Comparison of ENCODE assay signal across 20 cellular contexts in genomic region chr13:60138674-60139073, GRCh38. TPM values are rescaled to one million over a fixed set of nuclear protein-coding genes. Genes with fewer than 3 reads are reported as not detected.
DNase-seq lines count a peak whose midpoint lies in the region; ATAC-seq, FAIRE-seq and TF ChIP-seq lines count a peak whose summit lies in the region.
"Had no signal": no experiment of that assay in that cellular context is flagged by ENCODE, and none has a peak within 500 bp of the region (broad histone marks: within the 10 kb centered on the region; RNA-seq: fewer than 3 reads in every experiment).

No MANE protein-coding gene starts in this region.

- H3K9me3 Mint-ChIP-seq in osteocyte (ENCODE audit: unreplicated experiment): no peaks in the 10 kb centered on the region
- H3K9me3 Mint-ChIP-seq: CD4-positive, alpha-beta memory T cell; H9; IgD-negative memory B cell had no signal

- no peak overlapping the region for H3K4me3 ChIP-seq in HepG2 (replicated peaks in 1 of 3; ENCODE audit: insufficient read depth in 1 of 3, low read depth in 2 of 3, low read length in 3 of 3)
- no peak overlapping the region for H3K4me3 ChIP-seq in right lobe of liver
- no peak overlapping the region for H3K4me3 ChIP-seq in K562
- no peak overlapping the region for H3K4me3 ChIP-seq in brain microvascular endothelial cell (ENCODE audit: low read depth, low read length)
- H3K4me3 ChIP-seq: BLaER1, GM12878 had no signal

- no peaks in the 10 kb centered on the region for H3K27me3 ChIP-seq in HepG2 (ENCODE audit: control insufficient read depth in 1 of 2, insufficient read depth in 2 of 2, low read length in 2 of 2)
- H3K27me3 ChIP-seq in right lobe of liver: no peaks in the 10 kb centered on the region
- H3K27me3 ChIP-seq in K562 (ENCODE audit: control insufficient read depth in 2 of 2, insufficient read depth in 2 of 2, low read length in 2 of 2): no peaks in the 10 kb centered on the region
- no peaks in the 10 kb centered on the region for H3K27me3 ChIP-seq in brain microvascular endothelial cell (replicated peaks)
- H3K27me3 ChIP-seq: BLaER1 had no signal

- H3K4me1 Mint-ChIP-seq in osteocyte (ENCODE audit: unreplicated experiment): peaks cover 49% of the 10 kb centered on the region
- H3K4me1 Mint-ChIP-seq: CD14-positive monocyte, IgD-negative memory B cell had no signal

- intact Hi-C loops in HepG2 (cut with micrococcal nuclease; ENCODE audit: unreplicated experiment) (no loop called here), right lobe of liver (cut with DNase I) (no loop called here), K562 (cut with micrococcal nuclease) (no loop called here)

- H2AFZ ChIP-seq in HepG2 (ENCODE audit: low read length) (no peak overlapping the region), K562 (ENCODE audit: low read depth, low read length) (no peak overlapping the region)

- H3K27ac Mint-ChIP-seq in osteocyte (ENCODE audit: unreplicated experiment): peak overlapping the region; percentile 89
- H3K27ac Mint-ChIP-seq: CD14-positive monocyte, IgD-negative memory B cell had no signal

- H4K20me1 ChIP-seq in HepG2 (ENCODE audit: insufficient read depth, low read length): no peaks in the 10 kb centered on the region
- H4K20me1 ChIP-seq in K562 (replicated peaks; ENCODE audit: control insufficient read depth, insufficient read depth, low read length): no peaks in the 10 kb centered on the region
- H4K20me1 ChIP-seq: BLaER1 had no signal

- peaks cover 12% of the 10 kb centered on the region for H3K79me2 ChIP-seq in HepG2 (ENCODE audit: insufficient read depth, low read length)
- peaks cover 37% of the 10 kb centered on the region for H3K79me2 ChIP-seq in K562 (ENCODE audit: control insufficient read depth, insufficient read depth, low read length)

- H3K4me1 ChIP-seq in HepG2 (ENCODE audit: insufficient read depth, low read length) (no peaks in the 10 kb centered on the region), right lobe of liver (no peaks in the 10 kb centered on the region), K562 (replicated peaks in 1 of 2; ENCODE audit: control insufficient read depth in 2 of 2, insufficient read depth in 2 of 2, low read length in 2 of 2) (no peaks in the 10 kb centered on the region; a peak in 1 of 5 replicates)

- H3K36me3 ChIP-seq in HepG2 (replicated peaks in 1 of 2; ENCODE audit: control insufficient read depth in 1 of 2, insufficient read depth in 2 of 2, low read length in 2 of 2) (0 out of 5 replicates have a peak, but pooled peaks cover 0 to 1% of the 10 kb centered on the region in 2 experiments), right lobe of liver (no peaks in the 10 kb centered on the region), K562 (ENCODE audit: control insufficient read depth, insufficient read depth, low read length) (no peaks in the 10 kb centered on the region; the same call in 2 of the 3 replicates), brain microvascular endothelial cell (replicated peaks) (no peaks in the 10 kb centered on the region)

- in situ Hi-C loops in HepG2 (cut with HindIII; ENCODE audit: extremely low pct_ligation_motif_present, low pct_unique_long_range_greater_than_20kb) (no loop called here), K562 (cut with MboI) (no loop called here), brain microvascular endothelial cell (cut with HindIII; ENCODE audit: low pct_ligation_motif_present, low sequenced_read_pairs) (no loop called here)

- CTCF ChIA-PET in HepG2 (lab: Yijun Ruan, JAX; ENCODE audit: low intra/inter-chr PET ratio, low total read pairs) (no interaction called here), K562 (lab: Yijun Ruan, JAX; ENCODE audit: low intra/inter-chr PET ratio) (no interaction called here)

- TF ChIP-seq POLR2A in HepG2 (IDR thresholded peaks at IDR 0.05; ENCODE audit: insufficient read depth in 1 of 2, low read depth in 2 of 2, low read length in 2 of 2) (no peak), right lobe of liver (IDR thresholded peaks at IDR 0.05) (no peak), K562 (conservative IDR thresholded peaks at IDR 0.05) (no peak)

- BruUV-seq in HepG2 (replicated peaks; lab: Mats Ljungman, UMichigan) (no TSS peak), K562 (replicated peaks; lab: Mats Ljungman, UMichigan) (no TSS peak)

- no peak for TF ChIP-seq CTCF in HepG2 (CRISPR knock-in tag; IDR thresholded peaks at IDR 0.05)
- TF ChIP-seq CTCF in right lobe of liver (IDR thresholded peaks at IDR 0.05): no peak
- no peak for TF ChIP-seq CTCF in K562 (IDR thresholded peaks at IDR 0.05 in 2 of 3, conservative IDR thresholded peaks at IDR 0.05 in 1 of 3; ENCODE audit: insufficient read depth in 2 of 3, low read depth in 1 of 3, low read length in 3 of 3)
- TF ChIP-seq CTCF in osteocyte (IDR thresholded peaks at IDR 0.05): no peak
- no peak for TF ChIP-seq CTCF in brain microvascular endothelial cell (IDR thresholded peaks at IDR 0.05; ENCODE audit: low read depth, low read length, missing control alignments)

- 94% methylated on average over 1 of the region's 1 CpG for WGBS in HepG2 (ENCODE audit: low lambda C conversion rate)
- WGBS in right lobe of liver (ENCODE audit: insufficient coverage, low coverage, low lambda C conversion rate, missing lambda C conversion rate): 89% methylated on average over 1 of the region's 1 CpG
- 36% methylated on average over 1 of the region's 1 CpG for WGBS in K562 (ENCODE audit: insufficient coverage, low coverage, missing lambda C conversion rate)

- H3K4me2 ChIP-seq in HepG2 (ENCODE audit: low read depth, low read length) (no peak overlapping the region), K562 (ENCODE audit: insufficient read depth, low read length) (no peak overlapping the region)
- H3K4me2 ChIP-seq: BLaER1 had no signal

- no peaks in the 10 kb centered on the region for H3K27me3 Mint-ChIP-seq in osteocyte (ENCODE audit: unreplicated experiment)
- H3K27me3 Mint-ChIP-seq: CD4-positive, alpha-beta memory T cell; IgD-negative memory B cell had no signal

- H3K9ac ChIP-seq in HepG2 (ENCODE audit: insufficient read depth, low read depth, low read length) (no peak overlapping the region), K562 (ENCODE audit: insufficient read depth in 1 of 2, low read depth in 2 of 2, low read length in 2 of 2) (no peak overlapping the region)
- H3K9ac ChIP-seq: BLaER1 had no signal

- H3K36me3 Mint-ChIP-seq in osteocyte (ENCODE audit: unreplicated experiment): no peaks in the 10 kb centered on the region
- H3K36me3 Mint-ChIP-seq: CD4-positive, alpha-beta memory T cell; IgD-negative memory B cell had no signal

- no peak overlapping the region for H3K4me3 Mint-ChIP-seq in osteocyte (ENCODE audit: unreplicated experiment)
- H3K4me3 Mint-ChIP-seq: CD14-positive monocyte; CD4-positive, alpha-beta memory T cell; H9; IgD-negative memory B cell had no signal

- FAIRE-seq in HepG2 (lab: Jason Lieb, UNC): no peak
- no peak for FAIRE-seq in K562 (lab: Jason Lieb, UNC)
- FAIRE-seq: GM12878 had no signal

- no peak for TF ChIP-seq RAD21 in HepG2 (CRISPR knock-in tag; IDR thresholded peaks at IDR 0.05)
- TF ChIP-seq RAD21 in K562 (CRISPR knock-in tag; conservative IDR thresholded peaks at IDR 0.05 in 1 of 2, IDR thresholded peaks at IDR 0.05 in 1 of 2): no peak

- H3K9me3 ChIP-seq in HepG2 (ENCODE audit: low read length): no peaks in the 10 kb centered on the region
- no peaks in the 10 kb centered on the region for H3K9me3 ChIP-seq in right lobe of liver
- no peaks in the 10 kb centered on the region for H3K9me3 ChIP-seq in K562 (replicated peaks; ENCODE audit: control insufficient read depth, insufficient read depth, low read depth, low read length)
- H3K9me3 ChIP-seq: BLaER1 had no signal

- POLR2A ChIA-PET in HepG2 (lab: Yijun Ruan, JAX): no interaction called here
- POLR2A ChIA-PET in K562 (lab: Yijun Ruan, JAX): no interaction called here

- TF ChIP-seq EP300 in HepG2 (IDR thresholded peaks at IDR 0.05; ENCODE audit: low read depth in 2 of 2, low read length in 2 of 2) (no peak), HepG2 (CRISPR knock-in tag; IDR thresholded peaks at IDR 0.05; ENCODE audit: borderline replicate concordance) (no peak), K562 (IDR thresholded peaks at IDR 0.05; ENCODE audit: low read length) (no peak)

- H3K27ac ChIP-seq in HepG2 (ENCODE audit: extremely low read length, insufficient read depth, low read length) (no peak overlapping the region), right lobe of liver (no peak overlapping the region), K562 (ENCODE audit: extremely low read depth, low read depth, low read length) (no peak overlapping the region), brain microvascular endothelial cell (no peak overlapping the region)
- H3K27ac ChIP-seq: 22Rv1, BLaER1, HL-60 had no signal

- no peak for DNase-seq in HepG2 (ENCODE audit: low spot score)
- DNase-seq in right lobe of liver: no peak
- DNase-seq in K562 (ENCODE audit: extremely low read depth in 1 of 4, low spot score in 3 of 4): no peak
- no peak for DNase-seq in osteocyte (ENCODE audit: extremely low spot score, unreplicated experiment)
- DNase-seq in brain microvascular endothelial cell: no peak
- DNase-seq in A172 (ENCODE audit: low spot score): no peak
- DNase-seq: CD4-positive, alpha-beta memory T cell; DMS 273 treated with DMSO at 0.1 percent for 48 hours; DMS53; DND-41; GOT3; H9; KG1 had no signal

- ATAC-seq in HepG2: no peak
- no peak for ATAC-seq in right lobe of liver
- no peak for ATAC-seq in K562
- ATAC-seq in HG02763 (IDR thresholded peaks at IDR 0.05; ENCODE audit: unreplicated experiment): no peak

- H3K9me1 ChIP-seq in K562 (ENCODE audit: control insufficient read depth, insufficient read depth, low read length): no peaks in the 10 kb centered on the region

RNA-seq across cellular contexts. Expression of gene DIAPH3, which starts 25.1 kb away (rescaled TPM):
- total RNA-seq in HepG2 (2016; rRNA removed; fragmentation: Illumina TruSeq; extraction: Trizol) (9.3 and 10.1 TPM in 2 replicates), right lobe of liver (1 to 10 TPM in 1 of 6 experiments, under 1 TPM in 4, not detected in 1; 0.10 to 1.6 (median 0.93) TPM), K562 (2014; rRNA removed) (9.3 and 10.4 TPM in 2 replicates), K562 (2014; rRNA removed; fragmentation: Illumina TruSeq; extraction: Trizol) (18.2 and 21.4 TPM in 2 replicates), K562 (2015; rRNA removed; fragmentation: Illumina TruSeq; extraction: Trizol) (14.3 and 14.7 TPM in 2 replicates), K562 (2021) (17.1 and 18.7 TPM in 2 replicates), osteocyte (9.2 and 12.2 TPM in 2 replicates)
- 4.9 and 5.1 TPM in 2 replicates for total RNA-seq in HepG2 (2016; cell fraction: cytosol; rRNA removed; fragmentation: Illumina TruSeq; extraction: Trizol; ENCODE audit: low read depth)
- total RNA-seq in HepG2 (2016; cell fraction: insoluble cytoplasmic fraction; rRNA removed; fragmentation: Illumina TruSeq; extraction: Trizol): 8.1 and 9.9 TPM in 2 replicates
- 4.5 and 4.7 TPM in 2 replicates for total RNA-seq in HepG2 (2016; cell fraction: membrane; rRNA removed; fragmentation: Illumina TruSeq; extraction: Trizol)
- 23.4 and 24.9 TPM in 2 replicates for total RNA-seq in HepG2 (2016; cell fraction: nucleus; rRNA removed; fragmentation: Illumina TruSeq; extraction: Trizol)
- polyA plus RNA-seq in HepG2 (2011; rRNA removed) (1.9 and 4.0 TPM in 2 replicates), K562 (2011; rRNA removed) (12.3 and 16.0 TPM in 2 replicates), K562 (2014; fragmentation: Illumina TruSeq; extraction: Trizol) (14.9 and 17.2 TPM in 2 replicates), K562 (2014; fragmentation: Nextera tagmentation; extraction: Ambion mirVana) (10 to 100 TPM in 1 of 2 experiments, 1 to 10 TPM in 1; 10.0 to 10.6 TPM), K562 (2014; rRNA removed) (8.4 and 9.0 TPM in 2 replicates)
- 1.8 and 2.1 TPM in 2 replicates for polyA plus RNA-seq in HepG2 (2011; cell fraction: cytosol; rRNA removed)
- 1.9 and 2.5 TPM in 2 replicates for polyA plus RNA-seq in HepG2 (2011; cell fraction: nucleus; rRNA removed)
- polyA plus RNA-seq in HepG2 (2012): 2.1 and 5.3 TPM in 2 replicates
- polyA plus RNA-seq in HepG2 (2016; cell fraction: cytosol; fragmentation: Illumina TruSeq; extraction: Trizol; ENCODE audit: low read depth): 0.70 and 0.77 TPM in 2 replicates
- polyA plus RNA-seq in HepG2 (2016; cell fraction: insoluble cytoplasmic fraction; fragmentation: Illumina TruSeq; extraction: Trizol; ENCODE audit: low read depth): 11.9 and 13.0 TPM in 2 replicates
- polyA plus RNA-seq in HepG2 (2016; cell fraction: membrane; fragmentation: Illumina TruSeq; extraction: Trizol; ENCODE audit: low read depth): 1.8 and 1.9 TPM in 2 replicates
- 7.8 and 9.6 TPM in 2 replicates for polyA plus RNA-seq in HepG2 (2016; cell fraction: nucleus; fragmentation: Illumina TruSeq; extraction: Trizol; ENCODE audit: insufficient read depth, low read depth)
- polyA minus RNA-seq in HepG2 (2011; rRNA and poly(A)+ RNA removed; ENCODE audit: low replicate concordance): 10.6 and 37.8 TPM in 2 replicates
- polyA minus RNA-seq in HepG2 (2011; cell fraction: cytosol; rRNA and poly(A)+ RNA removed): 6.7 and 7.4 TPM in 2 replicates
- polyA minus RNA-seq in HepG2 (2011; cell fraction: nucleus; rRNA and poly(A)+ RNA removed): 25.4 and 43.1 TPM in 2 replicates
- total RNA-seq in K562 (2011; cell fraction: chromatin; rRNA removed; ENCODE audit: low replicate concordance): 16.1 and 63.3 TPM in 2 replicates
- total RNA-seq in K562 (2011; cell fraction: nucleolus; rRNA removed): 10.2 and 15.9 TPM in 2 replicates
- 20.3 and 23.1 TPM in 2 replicates for total RNA-seq in K562 (2011; cell fraction: nucleoplasm; rRNA removed)
- polyA plus RNA-seq in K562 (2011; cell fraction: cytosol; rRNA removed): 3.5 and 6.4 TPM in 2 replicates
- polyA plus RNA-seq in K562 (2011; cell fraction: nucleus; rRNA removed): 7.0 and 10.8 TPM in 2 replicates
- polyA plus RNA-seq in K562 (2012): 10.8 and 16.4 TPM in 2 replicates
- 47.8 and 52.7 TPM in 2 replicates for polyA minus RNA-seq in K562 (2011; rRNA and poly(A)+ RNA removed)
- polyA minus RNA-seq in K562 (2011; cell fraction: cytosol; rRNA and poly(A)+ RNA removed): 11.1 and 14.1 TPM in 2 replicates
- 38.5 and 55.3 TPM in 2 replicates for polyA minus RNA-seq in K562 (2011; cell fraction: nucleus; rRNA and poly(A)+ RNA removed)
- total RNA-seq in A172 (2014; rRNA removed; shearing (Covaris generic)): 25.6 and 27.1 TPM in 2 replicates
- total RNA-seq: CD4-positive, alpha-beta memory T cell had no signal
- polyA plus RNA-seq: IgD-negative memory B cell had no signal

Comparison
In these comparisons a context has a peak if more than half of its experiments do, and no peak if none do; other contexts are left out.
1. Of the 241 proteins assayed by ChIP-seq in both HepG2 and K562: peak only in HepG2: none; only in K562: none; in both: HNRNPK; in neither: 240.